Comparison of ENCODE assay signal across 19 cellular contexts in genomic region chr2:10919776-10920606, GRCh38. TPM values are rescaled to one million over a fixed set of nuclear protein-coding genes. Genes with fewer than 3 reads are reported as not detected.
DNase-seq lines count a peak whose midpoint lies in the region; ATAC-seq and TF ChIP-seq lines count a peak whose summit lies in the region.
"Had no signal": no experiment of that assay in that cellular context is flagged by ENCODE, and none has a peak within 500 bp of the region (broad histone marks: within the 10 kb centered on the region; RNA-seq: fewer than 3 reads in every experiment).

No MANE protein-coding gene starts in this region.

- H4K20me1 ChIP-seq in BLaER1 = no peaks in the 10 kb centered on the region

- peaks cover 44% of the 10 kb centered on the region for H3K4me1 ChIP-seq in BLaER1
- H3K4me1 ChIP-seq: adrenal gland, gastrocnemius medialis had no signal

- no peaks in the 10 kb centered on the region for H3K9me3 ChIP-seq in BLaER1
- H3K9me3 ChIP-seq: adrenal gland, gastrocnemius medialis, right atrium auricular region had no signal

- H3K36me3 ChIP-seq in BLaER1 (no peaks in the 10 kb centered on the region), H7 (replicated peaks; ENCODE audit: control insufficient read depth, insufficient read depth, low read length) (no peaks in the 10 kb centered on the region)
- H3K36me3 ChIP-seq: adrenal gland, gastrocnemius medialis, right atrium auricular region had no signal

- no peak for TF ChIP-seq CTCF in dorsolateral prefrontal cortex (IDR thresholded peaks at IDR 0.05 in 54 of 56, conservative IDR thresholded peaks at IDR 0.05 in 2 of 56; ENCODE audit: low read depth in 1 of 56, partially characterized antibody in 56 of 56)

- no peak overlapping the region; the same call in 1 of the 2 replicates for H3K4me3 ChIP-seq in BLaER1
- H3K4me3 ChIP-seq in H7 (ENCODE audit: insufficient read depth, low read depth, low read length) = no peak overlapping the region
- H3K4me3 ChIP-seq in dorsolateral prefrontal cortex = peak overlapping the region in 7 of 59 donors; percentile 5 to 29 (median 13)
- H3K4me3 ChIP-seq: adrenal gland, gastrocnemius medialis had no signal

- DNase-seq in H7 (peak; percentile 80), NCI-H2196 (lab: John Stamatoyannopoulos, UW; ENCODE audit: unreplicated experiment) (peak; percentile 9), dorsolateral prefrontal cortex (no peak), A172 (ENCODE audit: low spot score) (no peak)
- DNase-seq in stimulated activated naive CD4-positive, alpha-beta T cell (lab: John Stamatoyannopoulos, UW) = no peak
- DNase-seq: activated CD4-positive, alpha-beta T cell treated with anti-CD3 and anti-CD28 coated beads for 48 hours; activated T-cell treated with anti-CD3 and anti-CD28 coated beads, Interleukin-2, amount 50 U/mL, for 24 hours; gastrocnemius medialis; HCEC 1CT; immature natural killer cell; stimulated activated CD4-positive, alpha-beta T cell treated with anti-CD3 and anti-CD28 coated beads, Interleukin-2, amount 100 ng/mL, for 24 hours; trophoblast cell had no signal

- peak overlapping the region; percentile 84 for H3K4me2 ChIP-seq in BLaER1

- H3K27ac ChIP-seq in BLaER1 (no peak overlapping the region), dorsolateral prefrontal cortex (peak overlapping the region in 53 of 59 donors; percentile 16 to 87 (median 77))
- H3K27ac ChIP-seq: adrenal gland, gastrocnemius medialis, right atrium auricular region had no signal

- intact Hi-C loops in dorsolateral prefrontal cortex (cut with DNase I) = loop anchor here (5.0 to 10.0 kb wide), 2 partner anchors 202 to 205 kb away; no protein-coding TSS in a partner anchor

- no peak overlapping the region for H3K9ac ChIP-seq in BLaER1

- ATAC-seq in GM18502 (IDR thresholded peaks at IDR 0.05; ENCODE audit: poor library complexity, unreplicated experiment) (no peak), GM19463 (IDR thresholded peaks at IDR 0.05; ENCODE audit: unreplicated experiment) (no peak)
- ATAC-seq: gastrocnemius medialis had no signal

- H3K27me3 ChIP-seq in BLaER1 = peaks cover 6% of the 10 kb centered on the region; the same call in 1 of the 2 replicates
- H3K27me3 ChIP-seq in H7 (ENCODE audit: control insufficient read depth, insufficient read depth, low read length) = no peaks in the 10 kb centered on the region
- peaks cover 0 to 6% (median 0%) of the 10 kb centered on the region in 45 donors for H3K27me3 ChIP-seq in dorsolateral prefrontal cortex
- H3K27me3 ChIP-seq: gastrocnemius medialis, right atrium auricular region had no signal

RNA-seq across cellular contexts. Expression of gene KCNF1, which starts 8.3 kb away (rescaled TPM):
- total RNA-seq in H7 (2014; rRNA removed; shearing (Covaris generic)) = 3.0 and 5.4 TPM in 2 replicates
- 10 to 100 TPM; 16.9 to 84.7 (median 42.5) TPM for total RNA-seq in dorsolateral prefrontal cortex
- 0.14 and 0.71 TPM in 2 replicates for total RNA-seq in A172 (2014; rRNA removed; shearing (Covaris generic))
- total RNA-seq: Daoy, gastrocnemius medialis, Right ventricle myocardium superior had no signal

Comparison
In these comparisons a context has a peak if more than half of its experiments do, and no peak if none do; other contexts are left out.
1. DNase-seq: peak in H7 (single experiment) and NCI-H2196 (single experiment); none in dorsolateral prefrontal cortex (0 of 10), A172 (single experiment) and stimulated activated naive CD4-positive, alpha-beta T cell (0 of 6).